In genomic region chr10:124696446-124697392, GRCh38 we compare ENCODE assay signal across 7 cellular contexts. TPM values are rescaled to one million over a fixed set of nuclear protein-coding genes. Genes with fewer than 3 reads are reported as not detected.
DNase-seq lines count a peak whose midpoint lies in the region; ATAC-seq lines count a peak whose summit lies in the region.

No MANE protein-coding gene starts in this region.

- CTCF ChIA-PET in activated CD4-positive, alpha-beta memory T cell treated with anti-CD3 and anti-CD28 coated beads for 36 hours (lab: Charles Lee): interaction anchor here (0.7 to 3.1 kb wide), 10 partner anchors 9 to 131 kb away, joined by 3 to 37 read pairs (median 8); no protein-coding TSS in a partner anchor

- POLR2A ChIA-PET in activated CD4-positive, alpha-beta memory T cell treated with anti-CD3 and anti-CD28 coated beads for 36 hours (lab: Charles Lee): interaction anchor here (0.8 to 3.3 kb wide), 16 partner anchors 8 to 105 kb away, joined by 3 to 88 read pairs (median 4); partner anchors contain the start of gene ABRAXAS2

- ATAC-seq in GM19035 (IDR thresholded peaks at IDR 0.05; ENCODE audit: unreplicated experiment) (peak; percentile 75), HG02798 (IDR thresholded peaks at IDR 0.05; ENCODE audit: poor library complexity, unreplicated experiment) (peak; percentile 75)
- ATAC-seq in natural killer cell treated with Interleukin-12 subunit alpha and Interleukin-12 subunit beta and Interleukin-15 and Interleukin-18, amount 100 ng/mL, for 72 hours: peak; percentile 74 to 76

- H3K4me3 Mint-ChIP-seq in activated CD4-positive, alpha-beta memory T cell treated with anti-CD3 and anti-CD28 coated beads for 36 hours: peak overlapping the region; percentile 69
- peak overlapping the region; percentile 74 for H3K4me3 Mint-ChIP-seq in natural killer cell treated with Interleukin-12 subunit alpha and Interleukin-12 subunit beta and Interleukin-15 and Interleukin-18, amount 100 ng/mL, for 72 hours

- H3K4me1 Mint-ChIP-seq in activated CD4-positive, alpha-beta memory T cell treated with anti-CD3 and anti-CD28 coated beads for 36 hours (ENCODE audit: low read depth): peaks cover 94% of the 10 kb centered on the region
- H3K4me1 Mint-ChIP-seq in natural killer cell treated with Interleukin-12 subunit alpha and Interleukin-12 subunit beta and Interleukin-15 and Interleukin-18, amount 100 ng/mL, for 72 hours (ENCODE audit: low read depth in 2 of 2): peaks cover 75 to 81% of the 10 kb centered on the region in 2 donors

- peaks cover 32% of the 10 kb centered on the region for H3K36me3 Mint-ChIP-seq in activated CD4-positive, alpha-beta memory T cell treated with anti-CD3 and anti-CD28 coated beads for 36 hours
- peaks cover 6% of the 10 kb centered on the region for H3K36me3 Mint-ChIP-seq in natural killer cell treated with Interleukin-12 subunit alpha and Interleukin-12 subunit beta and Interleukin-15 and Interleukin-18, amount 100 ng/mL, for 72 hours

- DNase-seq in activated CD4-positive, alpha-beta memory T cell treated with anti-CD3 and anti-CD28 coated beads for 36 hours: peak; percentile 66
- DNase-seq in natural killer cell treated with Interleukin-12 subunit alpha and Interleukin-12 subunit beta and Interleukin-15 and Interleukin-18, amount 100 ng/mL, for 72 hours (ENCODE audit: low spot score): peak; percentile 78
- DNase-seq in DMS53 (lab: John Stamatoyannopoulos, UW) (no peak), activated gamma-delta T cell (lab: John Stamatoyannopoulos, UW) (no peak), SW 1271 (lab: John Stamatoyannopoulos, UW) (no peak)

- no peaks in the 10 kb centered on the region for H3K27me3 Mint-ChIP-seq in activated CD4-positive, alpha-beta memory T cell treated with anti-CD3 and anti-CD28 coated beads for 36 hours
- no peaks in the 10 kb centered on the region for H3K27me3 Mint-ChIP-seq in natural killer cell treated with Interleukin-12 subunit alpha and Interleukin-12 subunit beta and Interleukin-15 and Interleukin-18, amount 100 ng/mL, for 72 hours

- peak overlapping the region; percentile 97 for H3K27ac Mint-ChIP-seq in activated CD4-positive, alpha-beta memory T cell treated with anti-CD3 and anti-CD28 coated beads for 36 hours
- H3K27ac Mint-ChIP-seq in natural killer cell treated with Interleukin-12 subunit alpha and Interleukin-12 subunit beta and Interleukin-15 and Interleukin-18, amount 100 ng/mL, for 72 hours: peak overlapping the region; percentile 93 to 94

- H3K9me3 Mint-ChIP-seq in activated CD4-positive, alpha-beta memory T cell treated with anti-CD3 and anti-CD28 coated beads for 36 hours: no peaks in the 10 kb centered on the region
- H3K9me3 Mint-ChIP-seq in natural killer cell treated with Interleukin-12 subunit alpha and Interleukin-12 subunit beta and Interleukin-15 and Interleukin-18, amount 100 ng/mL, for 72 hours: no peaks in the 10 kb centered on the region

- intact Hi-C loops in activated CD4-positive, alpha-beta memory T cell treated with anti-CD3 and anti-CD28 coated beads for 36 hours (cut with micrococcal nuclease): loop anchor here (1.0 to 2.0 kb wide), 3 partner anchors 8 to 44 kb away; no protein-coding TSS in a partner anchor

RNA-seq across cellular contexts. Expression of gene FAM53B, which starts 47.5 kb away (rescaled TPM):
- total RNA-seq in activated CD4-positive, alpha-beta memory T cell treated with anti-CD3 and anti-CD28 coated beads for 36 hours: 10 to 100 TPM; 25.3 to 25.5 TPM
- 10 to 100 TPM; 16.6 to 21.8 TPM for total RNA-seq in natural killer cell treated with Interleukin-12 subunit alpha and Interleukin-12 subunit beta and Interleukin-15 and Interleukin-18, amount 100 ng/mL, for 72 hours

Comparison
In these comparisons a context has a peak if more than half of its experiments do, and no peak if none do; other contexts are left out.
1. DNase-seq: peak in activated CD4-positive, alpha-beta memory T cell treated with anti-CD3 and anti-CD28 coated beads for 36 hours (single experiment) and natural killer cell treated with Interleukin-12 subunit alpha and Interleukin-12 subunit beta and Interleukin-15 and Interleukin-18, amount 100 ng/mL, for 72 hours (single experiment); none in DMS53 (single experiment), activated gamma-delta T cell (single experiment) and SW 1271 (0 of 2).
2. Peak in every context shown above with its lines, with median percentiles within 50 percentile points of each other: ATAC-seq.